In the genomic region with DNA sequence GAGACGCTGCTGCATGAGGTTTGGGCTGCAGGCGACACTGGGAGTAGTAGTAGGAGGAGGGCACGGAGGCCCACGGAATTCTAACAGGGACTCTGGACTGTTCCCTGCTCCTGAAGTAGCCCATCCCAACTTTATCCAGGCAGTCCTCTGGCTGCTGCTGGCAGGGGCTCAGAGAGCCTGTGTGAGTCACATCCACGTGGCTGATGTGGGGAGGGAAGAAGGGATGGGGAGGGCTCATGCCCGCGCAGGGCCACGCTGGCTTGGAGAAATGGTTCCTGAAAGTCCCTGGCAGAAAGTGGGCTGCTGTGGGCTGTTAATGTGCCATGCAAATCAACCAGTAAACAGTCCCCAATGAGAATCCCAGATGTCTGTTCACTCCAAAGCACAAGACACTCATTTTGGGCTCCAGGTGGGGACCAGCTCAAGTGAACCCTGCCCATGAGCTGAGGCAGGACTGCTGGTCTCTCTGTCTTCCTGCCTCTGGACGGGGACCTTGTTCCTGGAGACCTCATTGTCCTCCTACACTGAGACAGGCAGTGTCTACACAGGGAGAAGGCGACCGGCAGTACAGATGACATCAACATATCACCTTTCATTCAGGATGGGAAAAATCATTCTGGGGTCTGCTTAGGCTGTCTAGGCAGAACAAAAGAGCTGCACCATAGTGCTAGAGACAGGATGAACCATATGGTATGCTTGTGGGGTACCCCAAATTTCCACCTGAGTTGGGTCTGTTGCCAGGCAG, we compare ENCODE assay signal across 9 cellular contexts. TPM values are rescaled to one million over a fixed set of nuclear protein-coding genes. Genes with fewer than 3 reads are reported as not detected.
A peak's percentile ranks its signal among the peaks of the same experiment; 100 is the strongest.
DNase-seq lines count a peak whose midpoint lies in the region; ATAC-seq, FAIRE-seq and TF ChIP-seq lines count a peak whose summit lies in the region.
"Had no signal": no experiment of that assay in that cellular context is flagged by ENCODE, and none has a peak within 500 bp of the region (broad histone marks: within the 10 kb centered on the region; RNA-seq: fewer than 3 reads in every experiment).

No MANE protein-coding gene starts in this region.

- no peak for TF ChIP-seq POLR2A in K562 (conservative IDR thresholded peaks at IDR 0.05)
- peak in 1 of 2 donors; percentile 22 for TF ChIP-seq POLR2A in sigmoid colon (IDR thresholded peaks at IDR 0.05)

- DNase-seq in GM04504 (ENCODE audit: low read depth) (peak; percentile 56), K562 (ENCODE audit: extremely low read depth in 1 of 4, low spot score in 3 of 4) (peak in 1 of 4 experiments; percentile 8), hypothalamus (lab: John Stamatoyannopoulos, UW) (peak in 46 of 51 donors; percentile 11 to 86 (median 57)), sigmoid colon (peak; percentile 97), NCI-H226 (no peak), WERI-Rb-1 (no peak)

- H3K4me3 ChIP-seq in K562 (no peak overlapping the region), sigmoid colon (peak overlapping the region in 1 of 4 donors; percentile 5), WERI-Rb-1 (ENCODE audit: low read depth, low read length) (no peak overlapping the region)
- H3K4me3 ChIP-seq: GM12878 had no signal

- TF ChIP-seq CTCF in K562 (IDR thresholded peaks at IDR 0.05 in 2 of 3, conservative IDR thresholded peaks at IDR 0.05 in 1 of 3; ENCODE audit: insufficient read depth in 2 of 3, low read depth in 1 of 3, low read length in 3 of 3) (no peak), sigmoid colon (IDR thresholded peaks at IDR 0.05) (no peak), WERI-Rb-1 (IDR thresholded peaks at IDR 0.05; ENCODE audit: low read depth, low read length) (no peak)

- no peaks in the 10 kb centered on the region for H3K79me2 ChIP-seq in K562 (ENCODE audit: control insufficient read depth, insufficient read depth, low read length)

- H3K4me1 ChIP-seq in K562 (replicated peaks in 1 of 2; ENCODE audit: control insufficient read depth in 2 of 2, insufficient read depth in 2 of 2, low read length in 2 of 2) (no peaks in the 10 kb centered on the region; a peak in 1 of 5 replicates), sigmoid colon (peaks cover 0 to 71% (median 63%) of the 10 kb centered on the region in 4 donors)

- H3K27ac ChIP-seq in K562 (ENCODE audit: extremely low read depth, low read depth, low read length) (no peak overlapping the region), sigmoid colon (peak overlapping the region; percentile 76 to 90 (median 84)), WERI-Rb-1 (no peak overlapping the region)

- H4K20me1 ChIP-seq in K562 (replicated peaks; ENCODE audit: control insufficient read depth, insufficient read depth, low read length) = no peaks in the 10 kb centered on the region

- no peak overlapping the region for H3K9ac ChIP-seq in K562 (ENCODE audit: insufficient read depth in 1 of 2, low read depth in 2 of 2, low read length in 2 of 2)

- no peaks in the 10 kb centered on the region for H3K9me1 ChIP-seq in K562 (ENCODE audit: control insufficient read depth, insufficient read depth, low read length)

- H3K36me3 ChIP-seq in K562 (ENCODE audit: control insufficient read depth, insufficient read depth, low read length) (no peaks in the 10 kb centered on the region), sigmoid colon (no peaks in the 10 kb centered on the region), WERI-Rb-1 (no peaks in the 10 kb centered on the region)

- POLR2A ChIA-PET in K562 (lab: Yijun Ruan, JAX) = no interaction called here

- no peak for FAIRE-seq in K562 (lab: Jason Lieb, UNC)
- FAIRE-seq: GM12878 had no signal

- intact Hi-C loops in K562 (cut with micrococcal nuclease) = no loop called here
- intact Hi-C loops in sigmoid colon (cut with DNase I) = loop anchor here (2.0 kb wide), 1 partner anchor 30 kb away; no protein-coding TSS in a partner anchor

- TF ChIP-seq EP300 in K562 (IDR thresholded peaks at IDR 0.05; ENCODE audit: low read length) (no peak), sigmoid colon (IDR thresholded peaks at IDR 0.05) (peak in 2 of 4 donors; percentile 55 to 87)

- no peak overlapping the region for H3K4me2 ChIP-seq in K562 (ENCODE audit: insufficient read depth, low read length)

- CTCF ChIA-PET in K562 (lab: Yijun Ruan, JAX; ENCODE audit: low intra/inter-chr PET ratio) = no interaction called here

- no peak for TF ChIP-seq RAD21 in K562 (CRISPR knock-in tag; conservative IDR thresholded peaks at IDR 0.05 in 1 of 2, IDR thresholded peaks at IDR 0.05 in 1 of 2)

- 0% methylated on average over 11 of the region's 11 CpGs for WGBS in K562 (ENCODE audit: insufficient coverage, low coverage, missing lambda C conversion rate)
- WGBS in sigmoid colon, 2 donors = 34 to 57% methylated on average over 11 of the region's 11 CpGs

- no peak overlapping the region for H2AFZ ChIP-seq in K562 (ENCODE audit: low read depth, low read length)

- in situ Hi-C loops in K562 (cut with MboI) = no loop called here

- ATAC-seq in K562 (no peak), GM21723 (IDR thresholded peaks at IDR 0.05; ENCODE audit: unreplicated experiment) (no peak), GM21576 (IDR thresholded peaks at IDR 0.05; ENCODE audit: unreplicated experiment) (no peak)
- ATAC-seq: GM12878 had no signal

- no TSS peak for BruUV-seq in K562 (replicated peaks; lab: Mats Ljungman, UMichigan)

- no peaks in the 10 kb centered on the region for H3K9me3 ChIP-seq in K562 (replicated peaks; ENCODE audit: control insufficient read depth, insufficient read depth, low read depth, low read length)
- H3K9me3 ChIP-seq in sigmoid colon = no peaks in the 10 kb centered on the region
- peaks cover 12% of the 10 kb centered on the region for H3K9me3 ChIP-seq in WERI-Rb-1 (ENCODE audit: severe bottlenecking)

- peaks cover 19 to 35% of the 10 kb centered on the region in 2 experiments for H3K27me3 ChIP-seq in K562 (ENCODE audit: control insufficient read depth in 2 of 2, insufficient read depth in 2 of 2, low read length in 2 of 2)
- no peaks in the 10 kb centered on the region for H3K27me3 ChIP-seq in sigmoid colon
- H3K27me3 ChIP-seq in WERI-Rb-1 (ENCODE audit: insufficient read depth, low read depth, severe bottlenecking) = no peaks in the 10 kb centered on the region

TF ChIP-seq in K562, 482 proteins besides CTCF, POLR2A, EP300 and RAD21 (continues in another document):
- TF ChIP-seq, protein P1, sequence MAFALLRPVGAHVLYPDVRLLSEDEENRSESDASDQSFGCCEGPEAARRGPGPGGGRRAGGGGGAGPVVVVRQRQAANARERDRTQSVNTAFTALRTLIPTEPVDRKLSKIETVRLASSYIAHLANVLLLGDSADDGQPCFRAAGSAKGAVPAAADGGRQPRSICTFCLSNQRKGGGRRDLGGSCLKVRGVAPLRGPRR (CRISPR knock-in tag; IDR thresholded peaks at IDR 0.05) = no peak
- TF ChIP-seq DIDO1 (tag; IDR thresholded peaks at IDR 0.05; ENCODE audit: low read depth) (no peak), L3MBTL2 (IDR thresholded peaks at IDR 0.05) (0 out of 2 replicates have a peak, but pooled peaks have one; percentile 15), KLF13 (tag; IDR thresholded peaks at IDR 0.05; ENCODE audit: borderline replicate concordance, low read depth) (no peak), ZNF165 (CRISPR knock-in tag; IDR thresholded peaks at IDR 0.05; ENCODE audit: borderline replicate concordance) (no peak), VEZF1 (CRISPR knock-in tag; IDR thresholded peaks at IDR 0.05) (peak; percentile 52), JUND (IDR thresholded peaks at IDR 0.05; ENCODE audit: borderline replicate concordance, low read depth, low read length) (peak; percentile 62; the same call in 1 of the 2 replicates), JUND (tag; IDR thresholded peaks at IDR 0.05; ENCODE audit: borderline replicate concordance, low read depth, low read length) (peak; percentile 56; the same call in 1 of the 3 replicates)
- TF ChIP-seq, protein P2, sequence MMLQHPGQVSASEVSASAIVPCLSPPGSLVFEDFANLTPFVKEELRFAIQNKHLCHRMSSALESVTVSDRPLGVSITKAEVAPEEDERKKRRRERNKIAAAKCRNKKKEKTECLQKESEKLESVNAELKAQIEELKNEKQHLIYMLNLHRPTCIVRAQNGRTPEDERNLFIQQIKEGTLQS (IDR thresholded peaks at IDR 0.05) = peak; percentile 29; the same call in 1 of the 2 replicates
- TF ChIP-seq, protein P2 (CRISPR knock-in tag; conservative IDR thresholded peaks at IDR 0.05) = no peak

RNA-seq across cellular contexts. Expression of gene FMOD, which starts 57.7 kb away (rescaled TPM):
- total RNA-seq in K562 (2011; cell fraction: chromatin; rRNA removed; ENCODE audit: low replicate concordance) = not detected in 2 replicates
- not detected in 2 replicates for total RNA-seq in K562 (2011; cell fraction: nucleolus; rRNA removed)
- total RNA-seq in K562 (2011; cell fraction: nucleoplasm; rRNA removed) = not detected in 2 replicates
- total RNA-seq in K562 (2014; rRNA removed) (not detected in 2 replicates), K562 (2014; rRNA removed; fragmentation: Illumina TruSeq; extraction: Trizol) (not detected in 2 replicates), K562 (2015; rRNA removed; fragmentation: Illumina TruSeq; extraction: Trizol) (not detected in 2 replicates), K562 (2021) (0.13 and 0.20 TPM in 2 replicates), sigmoid colon (10 to 100 TPM; 32.9 to 64.5 (median 40.4) TPM)
- polyA plus RNA-seq in K562 (2011; rRNA removed) (0.03 TPM in 1 of 2 replicates, not detected in the other), K562 (2014; fragmentation: Illumina TruSeq; extraction: Trizol) (not detected in 2 replicates), K562 (2014; fragmentation: Nextera tagmentation; extraction: Ambion mirVana) (under 1 TPM in 1 of 2 experiments, not detected in 1; 0.03 TPM), K562 (2014; rRNA removed) (not detected in 2 replicates), sigmoid colon (10 to 100 TPM in 2 of 3 donors, 1 to 10 TPM in 1; 9.5 to 30.6 (median 17.5) TPM)
- 0.01 and 0.04 TPM in 2 replicates for polyA plus RNA-seq in K562 (2011; cell fraction: cytosol; rRNA removed)
- not detected in 2 replicates for polyA plus RNA-seq in K562 (2011; cell fraction: nucleus; rRNA removed)
- 0.30 TPM in 1 of 2 replicates, not detected in the other for polyA plus RNA-seq in K562 (2012)
- polyA minus RNA-seq in K562 (2011; rRNA and poly(A)+ RNA removed) = not detected in 2 replicates
- polyA minus RNA-seq in K562 (2011; cell fraction: cytosol; rRNA and poly(A)+ RNA removed) = not detected in 2 replicates
- polyA minus RNA-seq in K562 (2011; cell fraction: nucleus; rRNA and poly(A)+ RNA removed) = not detected in 2 replicates

Comparison
In these comparisons a context has a peak if more than half of its experiments do, and no peak if none do; other contexts are left out.
1. DNase-seq: peak in GM04504 (single experiment), hypothalamus (46 of 51) and sigmoid colon (single experiment); none in NCI-H226 (single experiment) and WERI-Rb-1 (single experiment).
2. H3K27ac ChIP-seq: peak in sigmoid colon (4 of 4); none in K562 (single experiment) and WERI-Rb-1 (single experiment).
3. RNA of gene FMOD, which starts 57.7 kb away (total RNA-seq): 32.9 to 64.5 TPM in sigmoid colon; 0.13 to 0.20 TPM in K562; every median in the first group is over 10 times any median in the second.